8 cellular contexts compared by ENCODE assay signal in genomic region chr6:109793793-109794192, GRCh38.
DNase-seq lines count a peak whose midpoint lies in the region; ATAC-seq and TF ChIP-seq lines count a peak whose summit lies in the region.

No MANE protein-coding gene starts in this region.

- no peak overlapping the region for H3K9ac ChIP-seq in skeletal muscle tissue (ENCODE audit: low read depth in 1 of 3, low read length in 3 of 3)

- TF ChIP-seq CTCF in AG04449 (IDR thresholded peaks at IDR 0.05; ENCODE audit: insufficient read depth, low read length, missing control alignments), result no peak
- no peak for TF ChIP-seq CTCF in foreskin keratinocyte (conservative IDR thresholded peaks at IDR 0.05)

- no peak overlapping the region for H3K4me3 ChIP-seq in AG04449 (ENCODE audit: low read depth, low read length)
- no peak overlapping the region for H3K4me3 ChIP-seq in skeletal muscle tissue (ENCODE audit: low read length in 3 of 3)

- CTCF ChIA-PET in AG04449 (lab: Yijun Ruan, JAX), result interaction anchor here (0.5 to 1.2 kb wide), 3 partner anchors 11 to 245 kb away, joined by 3 to 4 read pairs (median 3); no protein-coding TSS in a partner anchor

- POLR2A ChIA-PET in AG04449 (lab: Yijun Ruan, JAX), result interaction anchor here (0.6 kb wide), 1 partner anchor 9 kb away, joined by 3 read pairs; no protein-coding TSS in a partner anchor

- H3K4me1 ChIP-seq in foreskin keratinocyte (peaks cover 11% of the 10 kb centered on the region), skeletal muscle tissue (ENCODE audit: control insufficient read depth in 3 of 3, insufficient read depth in 3 of 3, low read length in 3 of 3) (peaks cover 0 to 5% (median 4%) of the 10 kb centered on the region in 3 donors)

- H3K27ac ChIP-seq in foreskin keratinocyte, result peak overlapping the region; percentile 89
- peak overlapping the region; percentile 12 for H3K27ac ChIP-seq in skeletal muscle tissue (ENCODE audit: low read depth, low read length)

- no peaks in the 10 kb centered on the region for H3K27me3 ChIP-seq in foreskin keratinocyte
- H3K27me3 ChIP-seq in skeletal muscle tissue (ENCODE audit: control insufficient read depth in 3 of 3, insufficient read depth in 3 of 3, low read length in 3 of 3), result no peaks in the 10 kb centered on the region

- no peaks in the 10 kb centered on the region for H3K9me3 ChIP-seq in skeletal muscle tissue (ENCODE audit: control insufficient read depth in 3 of 3, low read length in 3 of 3)

- DNase-seq in AG04449 (ENCODE audit: low read depth, low spot score) (peak; percentile 65), SW 1271 (lab: John Stamatoyannopoulos, UW) (peak; percentile 54 to 88), foreskin keratinocyte (peak; percentile 77 to 90), AML-193 (lab: John Stamatoyannopoulos, UW) (no peak), NCI-H1694 (lab: John Stamatoyannopoulos, UW) (no peak)
- no peak for DNase-seq in central memory CD4-positive, alpha-beta T cell

- ATAC-seq in HG02885 (IDR thresholded peaks at IDR 0.05; ENCODE audit: poor library complexity, unreplicated experiment) (peak; percentile 49), foreskin keratinocyte (peak; percentile 95)

- H3K36me3 ChIP-seq in skeletal muscle tissue (ENCODE audit: control insufficient read depth in 3 of 3, insufficient read depth in 3 of 3, low read length in 3 of 3), result peaks cover 0 to 12% (median 9%) of the 10 kb centered on the region in 3 donors

Comparison
In these comparisons a context has a peak if more than half of its experiments do, and no peak if none do; other contexts are left out.
1. DNase-seq: peak in AG04449 (single experiment), SW 1271 (2 of 2) and foreskin keratinocyte (2 of 2); none in AML-193 (0 of 2), NCI-H1694 (single experiment) and central memory CD4-positive, alpha-beta T cell (single experiment).